In genomic region chr5:103060414-103060954, GRCh38 we compare ENCODE assay signal across 21 cellular contexts. TPM values are rescaled to one million over a fixed set of nuclear protein-coding genes. Genes with fewer than 3 reads are reported as not detected.
A peak's percentile ranks its signal among the peaks of the same experiment; 100 is the strongest.
DNase-seq lines count a peak whose midpoint lies in the region; ATAC-seq and TF ChIP-seq lines count a peak whose summit lies in the region.
"Had no signal": no experiment of that assay in that cellular context is flagged by ENCODE, and none has a peak within 500 bp of the region (broad histone marks: within the 10 kb centered on the region; RNA-seq: fewer than 3 reads in every experiment).

No MANE protein-coding gene starts in this region.

- H3K9me3 Mint-ChIP-seq in stimulated activated effector memory CD8-positive, alpha-beta T cell treated with anti-CD3 and anti-CD28 coated beads, Interleukin-12 subunit alpha, Interleukin-12 subunit beta, amount 100 ng/mL, for 72 hours, result no peaks in the 10 kb centered on the region
- peaks cover 0 to 3% (median 0%) of the 10 kb centered on the region in 6 donors for H3K9me3 Mint-ChIP-seq in immature natural killer cell

- H3K27ac ChIP-seq in SK-N-SH (ENCODE audit: low read depth in 2 of 2, low read length in 1 of 2) (no peak overlapping the region), PC-3 (ENCODE audit: low read length) (no peak overlapping the region), hepatocyte (peak overlapping the region; percentile 1)
- H3K27ac ChIP-seq: SJSA1 had no signal

- H3K36me3 ChIP-seq in SK-N-SH (replicated peaks in 1 of 2; ENCODE audit: control insufficient read depth in 1 of 2, insufficient read depth in 2 of 2, low read length in 1 of 2) (no peaks in the 10 kb centered on the region), PC-3 (ENCODE audit: low read depth, low read length) (no peaks in the 10 kb centered on the region), hepatocyte (replicated peaks; ENCODE audit: insufficient read depth, low read depth) (no peaks in the 10 kb centered on the region)
- H3K36me3 ChIP-seq: MG63, SJSA1 had no signal

- TF ChIP-seq EP300 in SK-N-SH (IDR thresholded peaks at IDR 0.05; ENCODE audit: borderline replicate concordance in 1 of 2, low read depth in 1 of 2, low read length in 1 of 2), result no peak

- BruUV-seq in PC-3 (replicated peaks; lab: Mats Ljungman, UMichigan), result no TSS peak

- H3K9me3 ChIP-seq in SK-N-SH (no peaks in the 10 kb centered on the region), PC-3 (ENCODE audit: low read length) (no peaks in the 10 kb centered on the region), hepatocyte (ENCODE audit: low read depth) (no peaks in the 10 kb centered on the region)
- H3K9me3 ChIP-seq: MG63, SJSA1 had no signal

- 52% methylated on average over 3 of the region's 3 CpGs for WGBS in SK-N-SH (ENCODE audit: low lambda C conversion rate)
- WGBS in hepatocyte (ENCODE audit: low lambda C conversion rate, missing lambda C conversion rate), result 21% methylated on average over 3 of the region's 3 CpGs

- no peaks in the 10 kb centered on the region for H3K79me2 ChIP-seq in SK-N-SH (ENCODE audit: insufficient read depth)
- no peaks in the 10 kb centered on the region for H3K79me2 ChIP-seq in PC-3 (ENCODE audit: low read length)
- no peaks in the 10 kb centered on the region for H3K79me2 ChIP-seq in hepatocyte

- no peak overlapping the region for H3K4me3 Mint-ChIP-seq in stimulated activated effector memory CD8-positive, alpha-beta T cell treated with anti-CD3 and anti-CD28 coated beads, Interleukin-12 subunit alpha, Interleukin-12 subunit beta, amount 100 ng/mL, for 72 hours
- H3K4me3 Mint-ChIP-seq in immature natural killer cell, result no peak overlapping the region
- H3K4me3 Mint-ChIP-seq: B cell, CD14-positive monocyte had no signal

- H3K9me2 ChIP-seq in SK-N-SH (no peaks in the 10 kb centered on the region), PC-3 (replicated peaks; ENCODE audit: low read length) (no peaks in the 10 kb centered on the region), hepatocyte (replicated peaks; ENCODE audit: insufficient read depth) (no peaks in the 10 kb centered on the region)

- ATAC-seq in SK-N-SH treated with all-trans-retinoic acid at 6 μM for 48 hours, result no peak; the same call in 2 of the 3 replicates
- no peak for ATAC-seq in PC-3
- no peak for ATAC-seq in stimulated activated effector memory CD8-positive, alpha-beta T cell treated with anti-CD3 and anti-CD28 coated beads, Interleukin-12 subunit alpha, Interleukin-12 subunit beta, amount 100 ng/mL, for 72 hours
- no peak for ATAC-seq in GM18517 (IDR thresholded peaks at IDR 0.05; ENCODE audit: unreplicated experiment)
- ATAC-seq in HG03457 (IDR thresholded peaks at IDR 0.05; ENCODE audit: unreplicated experiment), result no peak

- intact Hi-C loops in PC-3 (cut with micrococcal nuclease), result no loop called here

- H3F3A ChIP-seq in SK-N-SH (replicated peaks; ENCODE audit: insufficient read depth) (no peaks in the 10 kb centered on the region), PC-3 (ENCODE audit: low read length, unreplicated experiment) (no peaks in the 10 kb centered on the region)

- H2AFZ ChIP-seq in SK-N-SH (ENCODE audit: low read depth), result no peak overlapping the region
- H2AFZ ChIP-seq in PC-3 (ENCODE audit: low read length), result peak overlapping the region; percentile 12; the same call in 1 of the 2 replicates
- H2AFZ ChIP-seq in hepatocyte, result no peak overlapping the region

- CTCF ChIA-PET in SK-N-SH (lab: Yijun Ruan, JAX) (no interaction called here), PC-3 (lab: Charles Lee) (no interaction called here)

- H3K9ac ChIP-seq in SK-N-SH (no peak overlapping the region), PC-3 (ENCODE audit: low read length) (no peak overlapping the region)

- H3K4me1 ChIP-seq in SK-N-SH (ENCODE audit: control insufficient read depth in 1 of 2, insufficient read depth in 2 of 2, low read depth in 1 of 2, low read length in 1 of 2), result no peaks in the 10 kb centered on the region; a peak in 2 of 4 replicates
- peaks cover 15% of the 10 kb centered on the region; the same call in 1 of the 2 replicates for H3K4me1 ChIP-seq in PC-3 (ENCODE audit: insufficient read depth, low read length)
- peaks cover 6% of the 10 kb centered on the region for H3K4me1 ChIP-seq in hepatocyte (ENCODE audit: insufficient read depth)

- POLR2A ChIA-PET in SK-N-SH (lab: Yijun Ruan, JAX) (no interaction called here), PC-3 (lab: Charles Lee; ENCODE audit: unreplicated experiment) (interaction anchor here (0.7 kb wide), 1 partner anchor 156 kb away, joined by 3 read pairs; no protein-coding TSS in a partner anchor)

- H4K20me1 ChIP-seq in SK-N-SH (ENCODE audit: insufficient read depth) (no peaks in the 10 kb centered on the region), PC-3 (ENCODE audit: low read length) (no peaks in the 10 kb centered on the region), hepatocyte (ENCODE audit: insufficient read depth, poor library complexity, severe bottlenecking) (no peaks in the 10 kb centered on the region)

- H3K27me3 ChIP-seq in SK-N-SH (ENCODE audit: insufficient read depth), result no peaks in the 10 kb centered on the region
- no peaks in the 10 kb centered on the region for H3K27me3 ChIP-seq in PC-3 (ENCODE audit: low read length)
- no peaks in the 10 kb centered on the region for H3K27me3 ChIP-seq in hepatocyte
- H3K27me3 ChIP-seq: SJSA1 had no signal

- peaks cover 0 to 6% (median 2%) of the 10 kb centered on the region in 3 donors for H3K27me3 Mint-ChIP-seq in immature natural killer cell (ENCODE audit: low read depth in 3 of 3)

- H3K4me3 ChIP-seq in SK-N-SH (ENCODE audit: low read depth in 2 of 2, low read length in 1 of 2) (no peak overlapping the region), PC-3 (ENCODE audit: low read length) (no peak overlapping the region), hepatocyte (no peak overlapping the region)
- H3K4me3 ChIP-seq: K562, MG63, SJSA1 had no signal

- H3K36me3 Mint-ChIP-seq in stimulated activated effector memory CD8-positive, alpha-beta T cell treated with anti-CD3 and anti-CD28 coated beads, Interleukin-12 subunit alpha, Interleukin-12 subunit beta, amount 100 ng/mL, for 72 hours, result no peaks in the 10 kb centered on the region
- no peaks in the 10 kb centered on the region for H3K36me3 Mint-ChIP-seq in immature natural killer cell
- H3K36me3 Mint-ChIP-seq: CD14-positive monocyte had no signal

- DNase-seq in SK-N-SH (no peak), PC-3 (peak; percentile 32), hepatocyte (ENCODE audit: low spot score) (peak; percentile 10), immature natural killer cell (no peak)
- DNase-seq in stimulated activated effector memory CD8-positive, alpha-beta T cell treated with anti-CD3 and anti-CD28 coated beads, Interleukin-12 subunit alpha, Interleukin-12 subunit beta, amount 100 ng/mL, for 72 hours (ENCODE audit: low spot score in 2 of 2), result no peak
- DNase-seq: DMS 273 treated with DMSO at 0.1 percent for 48 hours; MG63; NCI-H1417 treated with DMSO at 0.1 percent for 48 hours; NCI-H187; NCI-H2107; NCI-H2227 treated with DMSO at 0.1 percent for 48 hours; NCI-H510A; NCI-H748 treated with DMSO at 0.1 percent for 48 hours; NK-92 treated with Interleukin-12 subunit alpha and Interleukin-12 subunit beta, amount 100 ng/mL, for 24 hours had no signal

- peak overlapping the region; percentile 41 for H3K27ac Mint-ChIP-seq in stimulated activated effector memory CD8-positive, alpha-beta T cell treated with anti-CD3 and anti-CD28 coated beads, Interleukin-12 subunit alpha, Interleukin-12 subunit beta, amount 100 ng/mL, for 72 hours
- no peak overlapping the region for H3K27ac Mint-ChIP-seq in immature natural killer cell
- H3K27ac Mint-ChIP-seq: B cell, CD14-positive monocyte had no signal

- no peak for TF ChIP-seq CTCF in SK-N-SH (IDR thresholded peaks at IDR 0.05)
- no peak for TF ChIP-seq CTCF in PC-3 (conservative IDR thresholded peaks at IDR 0.05; ENCODE audit: low read depth, low read length)
- TF ChIP-seq CTCF in hepatocyte (IDR thresholded peaks at IDR 0.05; ENCODE audit: poor library complexity), result no peak

- no peak for TF ChIP-seq RAD21 in SK-N-SH (IDR thresholded peaks at IDR 0.05; ENCODE audit: low read length)

- H3K4me1 Mint-ChIP-seq in stimulated activated effector memory CD8-positive, alpha-beta T cell treated with anti-CD3 and anti-CD28 coated beads, Interleukin-12 subunit alpha, Interleukin-12 subunit beta, amount 100 ng/mL, for 72 hours, result peaks cover 10% of the 10 kb centered on the region
- H3K4me1 Mint-ChIP-seq in immature natural killer cell, result no peaks in the 10 kb centered on the region
- H3K4me1 Mint-ChIP-seq: B cell, CD14-positive monocyte had no signal

- H3K4me2 ChIP-seq in SK-N-SH (no peak overlapping the region), PC-3 (ENCODE audit: low read length) (no peak overlapping the region), hepatocyte (no peak overlapping the region)

TF ChIP-seq in SK-N-SH treated with all-trans-retinoic acid at 6 μM for 48 hours, 23 proteins besides CTCF, POLR2A, EP300 and RAD21:
- TF ChIP-seq ISL1 (CRISPR knock-in tag; IDR thresholded peaks at IDR 0.05) (peak; percentile 79), ZNF565 (CRISPR knock-in tag; conservative IDR thresholded peaks at IDR 0.05; ENCODE audit: low read depth) (no peak)

TF ChIP-seq in SK-N-SH, 30 proteins besides CTCF, POLR2A, EP300 and RAD21:
- TF ChIP-seq CHD2 (IDR thresholded peaks at IDR 0.05; ENCODE audit: low read length, partially characterized antibody), result no peak
- TF ChIP-seq USF2 (IDR thresholded peaks at IDR 0.05; ENCODE audit: borderline replicate concordance, low read depth, low read length), result no peak
- no peak for TF ChIP-seq ELF1 (IDR thresholded peaks at IDR 0.05)
- TF ChIP-seq YY1 (IDR thresholded peaks at IDR 0.05; ENCODE audit: low read depth), result no peak

RNA-seq across cellular contexts. Expression of gene GIN1, which starts 59.5 kb away (rescaled TPM):
- polyA plus RNA-seq in SK-N-SH (2012; rRNA removed), result 1.3 and 1.6 TPM in 2 replicates
- polyA plus RNA-seq in SK-N-SH (2012; cell fraction: cytosol; rRNA removed), result 1.8 and 2.3 TPM in 2 replicates
- polyA plus RNA-seq in SK-N-SH (2012; cell fraction: nucleus; rRNA removed), result 2.0 and 2.5 TPM in 2 replicates
- total RNA-seq in PC-3 (2014; rRNA removed), result 3.9 and 6.2 TPM in 2 replicates
- 4.7 and 7.4 TPM in 2 replicates for total RNA-seq in hepatocyte
- polyA plus RNA-seq in hepatocyte, result 1.5 and 5.5 TPM in 2 replicates
- polyA plus RNA-seq in immature natural killer cell, result 1 to 10 TPM; 6.9 to 7.9 (median 7.8) TPM

RNA-seq across cellular contexts. Expression of gene PPIP5K2, which starts 59.6 kb away (rescaled TPM):
- polyA plus RNA-seq in SK-N-SH (2012; rRNA removed) (18.2 and 24.4 TPM in 2 replicates), hepatocyte (31.3 and 31.4 TPM in 2 replicates), immature natural killer cell (10 to 100 TPM; 24.5 to 42.2 (median 41.7) TPM)
- 22.7 and 24.8 TPM in 2 replicates for polyA plus RNA-seq in SK-N-SH (2012; cell fraction: cytosol; rRNA removed)
- 25.8 and 54.9 TPM in 2 replicates for polyA plus RNA-seq in SK-N-SH (2012; cell fraction: nucleus; rRNA removed)
- total RNA-seq in PC-3 (2014; rRNA removed) (40.4 and 52.2 TPM in 2 replicates), hepatocyte (75.0 and 78.0 TPM in 2 replicates)

Comparison
In these comparisons a context has a peak if more than half of its experiments do, and no peak if none do; other contexts are left out.
1. DNase-seq: peak in PC-3 (single experiment) and hepatocyte (single experiment); none in SK-N-SH (single experiment), stimulated activated effector memory CD8-positive, alpha-beta T cell treated with anti-CD3 and anti-CD28 coated beads, Interleukin-12 subunit alpha, Interleukin-12 subunit beta, amount 100 ng/mL, for 72 hours (0 of 2) and immature natural killer cell (0 of 3).